Comparison of ENCODE assay signal across 8 cellular contexts in genomic region chr2:240640939-240641338, GRCh38. TPM values are rescaled to one million over a fixed set of nuclear protein-coding genes. Genes with fewer than 3 reads are reported as not detected.
DNase-seq lines count a peak whose midpoint lies in the region; ATAC-seq, FAIRE-seq and TF ChIP-seq lines count a peak whose summit lies in the region.

No MANE protein-coding gene starts in this region.

- H3K4me3 ChIP-seq in BE2C (ENCODE audit: low read depth, low read length) (no peak overlapping the region), WERI-Rb-1 (ENCODE audit: low read depth, low read length) (no peak overlapping the region)

- H3K4me1 ChIP-seq in BE2C: peaks cover 2% of the 10 kb centered on the region; the same call in 1 of the 2 replicates

- intact Hi-C loops in left colon (cut with DNase I, micrococcal nuclease): no loop called here

- ATAC-seq in left colon (peak; percentile 88), GM18867 (IDR thresholded peaks at IDR 0.05; ENCODE audit: unreplicated experiment) (no peak), GM18505 (IDR thresholded peaks at IDR 0.05; ENCODE audit: unreplicated experiment) (no peak), HG03354 (IDR thresholded peaks at IDR 0.05; ENCODE audit: poor library complexity, severe bottlenecking, unreplicated experiment) (no peak), HG03280 (IDR thresholded peaks at IDR 0.05; ENCODE audit: unreplicated experiment) (no peak)

- TF ChIP-seq POLR2A in H54 (IDR thresholded peaks at IDR 0.05; ENCODE audit: low read depth, low read length) (no peak), GM18505 (IDR thresholded peaks at IDR 0.05; ENCODE audit: borderline replicate concordance, extremely low read depth, insufficient read depth, insufficient read length) (no peak)

- H3K27me3 ChIP-seq in BE2C (peaks cover 26% of the 10 kb centered on the region), WERI-Rb-1 (ENCODE audit: insufficient read depth, low read depth, severe bottlenecking) (peaks cover 26% of the 10 kb centered on the region)

- H3K9me3 ChIP-seq in BE2C (no peaks in the 10 kb centered on the region), WERI-Rb-1 (ENCODE audit: severe bottlenecking) (no peaks in the 10 kb centered on the region)

- peak; percentile 75 for DNase-seq in BE2C
- peak; percentile 53 for DNase-seq in H54 (ENCODE audit: insufficient read length, low spot score)
- peak; percentile 77 for DNase-seq in WERI-Rb-1
- peak in 1 of 2 donors; percentile 57 for DNase-seq in left colon

- FAIRE-seq in H54 (lab: Jason Lieb, UNC): no peak

- TF ChIP-seq CTCF in BE2C (IDR thresholded peaks at IDR 0.05; ENCODE audit: low read depth, low read length): peak; percentile 69
- TF ChIP-seq CTCF in WERI-Rb-1 (IDR thresholded peaks at IDR 0.05; ENCODE audit: low read depth, low read length): peak; percentile 88

- H3K36me3 ChIP-seq in BE2C (no peaks in the 10 kb centered on the region), WERI-Rb-1 (no peaks in the 10 kb centered on the region)

- no peak overlapping the region for H3K27ac ChIP-seq in WERI-Rb-1

RNA-seq across cellular contexts. Expression of gene GPR35, which starts 15.7 kb away (rescaled TPM):
- 0.43 TPM for polyA plus RNA-seq in BE2C (2012; ENCODE audit: insufficient read depth, insufficient read length, low read depth)
- total RNA-seq in left colon: 10 to 100 TPM; 67.5 to 84.3 TPM

RNA-seq across cellular contexts. Expression of gene AQP12B, which starts 41.7 kb away (rescaled TPM):
- polyA plus RNA-seq in BE2C (2012; ENCODE audit: insufficient read depth, insufficient read length, low read depth): not detected
- 1 to 10 TPM in 1 of 2 donors, under 1 TPM in 1; 0.85 to 2.4 TPM for total RNA-seq in left colon

RNA-seq across cellular contexts. Expression of gene AQP12A, which starts 50.7 kb away (rescaled TPM):
- polyA plus RNA-seq in BE2C (2012; ENCODE audit: insufficient read depth, insufficient read length, low read depth): not detected
- total RNA-seq in left colon: 1 to 10 TPM in 1 of 2 donors, under 1 TPM in 1; 0.92 to 4.0 TPM

RNA-seq across cellular contexts. Expression of gene CAPN10, which starts 54.4 kb away (rescaled TPM):
- polyA plus RNA-seq in BE2C (2012; ENCODE audit: insufficient read depth, insufficient read length, low read depth): 80.2 TPM
- 10 to 100 TPM; 33.6 to 36.1 TPM for total RNA-seq in left colon
